In genomic region chr5:181050016-181050415, GRCh38 we compare ENCODE assay signal across 21 cellular contexts. TPM values are rescaled to one million over a fixed set of nuclear protein-coding genes. Genes with fewer than 3 reads are reported as not detected.
DNase-seq lines count a peak whose midpoint lies in the region; TF ChIP-seq lines count a peak whose summit lies in the region.
"Had no signal": no experiment of that assay in that cellular context is flagged by ENCODE, and none has a peak within 500 bp of the region (broad histone marks: within the 10 kb centered on the region; RNA-seq: fewer than 3 reads in every experiment).

No MANE protein-coding gene starts in this region.

- CTCF ChIA-PET in OCI-LY7 (lab: Charles Lee; ENCODE audit: unreplicated experiment), result no interaction called here

- H4K20me1 ChIP-seq in OCI-LY7 (ENCODE audit: insufficient read depth, low read length) (peaks cover 10% of the 10 kb centered on the region; the same call in 1 of the 2 replicates), neural progenitor cell (ENCODE audit: low read depth) (peaks cover 23% of the 10 kb centered on the region)

- peak; percentile 0 for DNase-seq in stimulated activated CD4-positive, alpha-beta T cell treated with anti-CD3 and anti-CD28 coated beads, Interleukin-4, amount 100 ng/mL, for 24 hours
- DNase-seq in stimulated activated CD4-positive, alpha-beta T cell treated with anti-CD3 and anti-CD28 coated beads, Interleukin-2, amount 100 ng/mL, for 48 hours, result no peak
- DNase-seq in OCI-LY7 (ENCODE audit: low spot score) (no peak), osteocyte (ENCODE audit: extremely low spot score, unreplicated experiment) (peak; percentile 69), neural progenitor cell (ENCODE audit: low spot score) (no peak), MG63 (no peak), NCI-H2107 treated with DMSO at 0.1 percent for 48 hours (lab: John Stamatoyannopoulos, UW; ENCODE audit: unreplicated experiment) (no peak)
- DNase-seq: AML-193, Calu3, DMS153, DND-41, NCI-H1092 treated with DMSO at 0.1 percent for 48 hours, NCI-H2029, NCI-H446 treated with DMSO at 0.1 percent for 48 hours, NCI-H526, NCI-H82, SHP77 treated with DMSO at 0.1 percent for 48 hours had no signal

- peak overlapping the region; percentile 5; the same call in 1 of the 2 replicates for H2AFZ ChIP-seq in OCI-LY7 (ENCODE audit: low read length)
- H2AFZ ChIP-seq in neural progenitor cell (replicated peaks), result no peak overlapping the region

- TF ChIP-seq CTCF in OCI-LY7 (conservative IDR thresholded peaks at IDR 0.05; ENCODE audit: low read length) (no peak), osteocyte (IDR thresholded peaks at IDR 0.05) (no peak), neural progenitor cell (IDR thresholded peaks at IDR 0.05) (no peak)

- H3K4me2 ChIP-seq in OCI-LY7 (ENCODE audit: low read length) (peak overlapping the region; percentile 94), neural progenitor cell (no peak overlapping the region)
- H3K4me2 ChIP-seq: A549 had no signal

- intact Hi-C loops in OCI-LY7 (cut with micrococcal nuclease; ENCODE audit: unreplicated experiment), result loop anchor here (2.0 to 5.0 kb wide), 4 partner anchors 58 to 197 kb away; partner anchors contain the start of gene TRIM41

- no peaks in the 10 kb centered on the region for H3K9me3 ChIP-seq in OCI-LY7 (ENCODE audit: low read length)
- H3K9me3 ChIP-seq in neural progenitor cell (ENCODE audit: low read depth), result no peaks in the 10 kb centered on the region
- H3K9me3 ChIP-seq in MG63, result no peaks in the 10 kb centered on the region
- H3K9me3 ChIP-seq: A549 had no signal

- H3K27ac ChIP-seq in OCI-LY7 (ENCODE audit: low read depth, low read length, poor library complexity, severe bottlenecking) (peak overlapping the region; percentile 99), neural progenitor cell (no peak overlapping the region)
- H3K27ac ChIP-seq: A549, HL-60, RWPE1, SK-N-MC had no signal

- POLR2A ChIA-PET in OCI-LY7 (lab: Charles Lee), result interaction anchor here (0.5 to 2.1 kb wide), 2 partner anchors 15 to 24 kb away, joined by 3 to 13 read pairs; no protein-coding TSS in a partner anchor

- peaks cover 26% of the 10 kb centered on the region for H3K79me2 ChIP-seq in OCI-LY7 (ENCODE audit: insufficient read depth, low read depth, low read length)
- no peaks in the 10 kb centered on the region for H3K79me2 ChIP-seq in neural progenitor cell (ENCODE audit: low read depth)

- H3K4me3 Mint-ChIP-seq in osteocyte (ENCODE audit: unreplicated experiment), result no peak overlapping the region
- no peak overlapping the region for H3K4me3 Mint-ChIP-seq in neural progenitor cell

- H3K9me3 Mint-ChIP-seq in osteocyte (ENCODE audit: unreplicated experiment), result no peaks in the 10 kb centered on the region
- no peaks in the 10 kb centered on the region for H3K9me3 Mint-ChIP-seq in neural progenitor cell

- peak overlapping the region; percentile 48 for H3K4me3 ChIP-seq in OCI-LY7 (ENCODE audit: low read depth, low read length, poor library complexity, severe bottlenecking)
- H3K4me3 ChIP-seq in neural progenitor cell, result no peak overlapping the region
- no peak overlapping the region for H3K4me3 ChIP-seq in MG63
- H3K4me3 ChIP-seq: A549, SK-N-MC had no signal

- H3K27ac Mint-ChIP-seq in osteocyte (ENCODE audit: unreplicated experiment), result no peak overlapping the region
- no peak overlapping the region for H3K27ac Mint-ChIP-seq in neural progenitor cell

- peaks cover 10% of the 10 kb centered on the region for H3F3A ChIP-seq in neural progenitor cell (ENCODE audit: low read depth)

- H3K27me3 Mint-ChIP-seq in osteocyte (ENCODE audit: unreplicated experiment) (peaks cover 56% of the 10 kb centered on the region), neural progenitor cell (ENCODE audit: insufficient read depth, low read depth) (peaks cover 54% of the 10 kb centered on the region)

- H3K36me3 ChIP-seq in OCI-LY7 (ENCODE audit: insufficient read depth, low read length) (peaks cover 11% of the 10 kb centered on the region), neural progenitor cell (no peaks in the 10 kb centered on the region), MG63 (no peaks in the 10 kb centered on the region)

- peaks cover 18% of the 10 kb centered on the region for H3K4me1 Mint-ChIP-seq in osteocyte (ENCODE audit: unreplicated experiment)
- H3K4me1 Mint-ChIP-seq in neural progenitor cell, result peaks cover 22% of the 10 kb centered on the region

- H3K36me3 Mint-ChIP-seq in osteocyte (ENCODE audit: unreplicated experiment) (no peaks in the 10 kb centered on the region), neural progenitor cell (no peaks in the 10 kb centered on the region)

- H3K9ac ChIP-seq in neural progenitor cell, result no peak overlapping the region

- no TSS peak for BruUV-seq in OCI-LY7 (replicated peaks; lab: Mats Ljungman, UMichigan)

- H3K27me3 ChIP-seq in neural progenitor cell (peaks cover 99% of the 10 kb centered on the region), MG63 (peaks cover 64% of the 10 kb centered on the region)

- H3K9me2 ChIP-seq in OCI-LY7 (ENCODE audit: insufficient read depth, low read length), result no peaks in the 10 kb centered on the region

- H3K4me1 ChIP-seq in OCI-LY7 (ENCODE audit: insufficient read depth, low read length, poor library complexity, severe bottlenecking), result peaks cover 81% of the 10 kb centered on the region
- H3K4me1 ChIP-seq in neural progenitor cell, result peaks cover 10% of the 10 kb centered on the region

RNA-seq across cellular contexts. Expression of gene BTNL9, which starts 9.9 kb away (rescaled TPM):
- total RNA-seq in OCI-LY7 (2014; rRNA removed; shearing (Covaris generic)), result 162 and 188 TPM in 2 replicates
- total RNA-seq in OCI-LY7 (2022) (219 and 232 TPM in 2 replicates), osteocyte (not detected in 2 replicates), neural progenitor cell (ENCODE audit: low replicate concordance) (0.24 and 0.56 TPM in 2 replicates)
- total RNA-seq in MG63 (2014; rRNA removed; shearing (Covaris generic); ENCODE audit: low replicate concordance), result 0.76 and 0.99 TPM in 2 replicates

Comparison
In these comparisons a context has a peak if more than half of its experiments do, and no peak if none do; other contexts are left out.
1. DNase-seq: peak in stimulated activated CD4-positive, alpha-beta T cell treated with anti-CD3 and anti-CD28 coated beads, Interleukin-4, amount 100 ng/mL, for 24 hours (single experiment) and osteocyte (single experiment); none in stimulated activated CD4-positive, alpha-beta T cell treated with anti-CD3 and anti-CD28 coated beads, Interleukin-2, amount 100 ng/mL, for 48 hours (0 of 2), OCI-LY7 (single experiment), neural progenitor cell (single experiment), MG63 (single experiment) and NCI-H2107 treated with DMSO at 0.1 percent for 48 hours (single experiment).
2. RNA of gene BTNL9, which starts 9.9 kb away (total RNA-seq): 162 to 232 TPM in OCI-LY7; 0.76 to 0.99 TPM in MG63, 0.24 to 0.56 TPM in neural progenitor cell and not detected in osteocyte; every median in the first group is over 10 times any median in the second.